ENCODE assay signal across 13 cellular contexts in the genomic region with DNA sequence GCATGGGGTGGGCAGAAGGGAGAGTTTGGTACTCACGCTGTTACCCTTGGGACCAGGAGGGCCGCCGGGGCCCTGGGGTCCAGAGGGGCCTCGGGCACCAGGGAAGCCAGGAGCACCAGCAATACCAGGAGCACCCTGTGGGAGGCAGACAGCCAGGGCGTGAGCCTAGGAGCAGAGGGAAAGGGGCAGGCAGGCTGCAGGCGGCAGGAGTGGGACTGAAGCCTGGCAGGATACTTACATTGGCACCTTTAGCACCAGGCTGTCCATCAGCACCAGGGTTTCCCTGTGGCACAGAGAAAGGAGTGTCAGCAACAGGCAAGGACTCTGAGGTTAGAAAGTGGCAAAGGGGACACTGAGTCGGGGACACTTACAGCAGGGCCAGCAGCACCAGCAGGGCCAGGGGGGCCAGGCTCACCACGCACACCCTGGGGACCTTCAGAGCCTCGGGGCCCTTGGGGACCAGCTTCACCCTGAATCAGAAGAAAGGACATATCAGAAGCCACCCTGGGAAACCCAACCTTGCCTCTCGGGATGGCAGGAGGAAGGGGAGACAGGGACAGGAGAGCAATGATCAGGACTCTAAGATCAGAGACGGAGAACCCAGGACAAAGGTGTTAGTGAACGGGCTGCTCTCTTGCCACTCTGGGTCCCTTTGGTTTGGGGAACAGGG. TPM values are rescaled to one million over a fixed set of nuclear protein-coding genes. Genes with fewer than 3 reads are reported as not detected.
DNase-seq lines count a peak whose midpoint lies in the region; ATAC-seq, FAIRE-seq and TF ChIP-seq lines count a peak whose summit lies in the region.
"Had no signal": no experiment of that assay in that cellular context is flagged by ENCODE, and none has a peak within 500 bp of the region (broad histone marks: within the 10 kb centered on the region; RNA-seq: fewer than 3 reads in every experiment).

No MANE protein-coding gene starts in this region.

- no peak for TF ChIP-seq POLR2A in breast epithelium (IDR thresholded peaks at IDR 0.05)
- TF ChIP-seq POLR2A in uterus (IDR thresholded peaks at IDR 0.05) = no peak

- H3K27me3 ChIP-seq in breast epithelium (no peaks in the 10 kb centered on the region), uterus (no peaks in the 10 kb centered on the region)
- no peaks in the 10 kb centered on the region for H3K27me3 ChIP-seq in CD4-positive, alpha-beta T cell (ENCODE audit: control insufficient read depth, insufficient read depth, low read length)

- no peaks in the 10 kb centered on the region for H3K36me3 Mint-ChIP-seq in MCF 10A (ENCODE audit: insufficient read depth, unreplicated experiment)
- peaks cover 3% of the 10 kb centered on the region for H3K36me3 Mint-ChIP-seq in central memory CD8-positive, alpha-beta T cell (ENCODE audit: insufficient read depth)
- H3K36me3 Mint-ChIP-seq in CD4-positive, alpha-beta T cell (ENCODE audit: low read depth) = no peaks in the 10 kb centered on the region
- no peaks in the 10 kb centered on the region for H3K36me3 Mint-ChIP-seq in activated T-cell treated with anti-CD3 and anti-CD28 coated beads, Interleukin-2, amount 50 U/mL, for 24 hours (ENCODE audit: low read depth)
- H3K36me3 Mint-ChIP-seq: activated naive CD4-positive, alpha-beta T cell treated with anti-CD3 and anti-CD28 coated beads, Interleukin-2, amount 50 U/mL, for 24 hours; type B pancreatic cell had no signal

- POLR2A ChIA-PET in MCF 10A (lab: Yijun Ruan, JAX) = interaction anchor here (1.7 kb wide), 1 partner anchor 17 kb away, joined by 10 read pairs; no protein-coding TSS in a partner anchor
- POLR2A ChIA-PET in CD4-positive, alpha-beta T cell (lab: Charles Lee) = no interaction called here

- BruUV-seq in MCF 10A (replicated peaks; lab: Mats Ljungman, UMichigan) = no TSS peak

- intact Hi-C loops in breast epithelium (cut with DNase I; ENCODE audit: low total_unique reads) (no loop called here), MCF 10A (cut with micrococcal nuclease) (no loop called here), uterus (cut with DNase I; ENCODE audit: low total_unique reads) (no loop called here)
- intact Hi-C loops in CD4-positive, alpha-beta T cell (cut with DNase I, micrococcal nuclease) = no loop called here

- H3K27me3 Mint-ChIP-seq in MCF 10A (ENCODE audit: insufficient read depth, unreplicated experiment) = no peaks in the 10 kb centered on the region
- H3K27me3 Mint-ChIP-seq in central memory CD8-positive, alpha-beta T cell = peaks cover 31% of the 10 kb centered on the region
- H3K27me3 Mint-ChIP-seq in CD4-positive, alpha-beta T cell = peaks cover 23% of the 10 kb centered on the region
- peaks cover 18% of the 10 kb centered on the region for H3K27me3 Mint-ChIP-seq in activated T-cell treated with anti-CD3 and anti-CD28 coated beads, Interleukin-2, amount 50 U/mL, for 24 hours

- H3K4me3 Mint-ChIP-seq in MCF 10A (ENCODE audit: unreplicated experiment) = no peak overlapping the region
- no peak overlapping the region for H3K4me3 Mint-ChIP-seq in central memory CD8-positive, alpha-beta T cell
- no peak overlapping the region for H3K4me3 Mint-ChIP-seq in CD4-positive, alpha-beta T cell
- no peak overlapping the region for H3K4me3 Mint-ChIP-seq in activated T-cell treated with anti-CD3 and anti-CD28 coated beads, Interleukin-2, amount 50 U/mL, for 24 hours
- H3K4me3 Mint-ChIP-seq: activated naive CD4-positive, alpha-beta T cell treated with anti-CD3 and anti-CD28 coated beads, Interleukin-2, amount 50 U/mL, for 24 hours; type B pancreatic cell had no signal

- DNase-seq in breast epithelium (ENCODE audit: low spot score in 2 of 2) = no peak
- DNase-seq in MCF 10A (ENCODE audit: unreplicated experiment) = no peak
- DNase-seq in central memory CD8-positive, alpha-beta T cell (ENCODE audit: low spot score in 2 of 2) = no peak
- DNase-seq in myocyte (ENCODE audit: low read depth) = peak; percentile 55
- no peak for DNase-seq in uterus
- no peak for DNase-seq in frontal cortex (ENCODE audit: low spot score in 2 of 2)
- no peak for DNase-seq in CD4-positive, alpha-beta T cell
- DNase-seq in activated T-cell treated with anti-CD3 and anti-CD28 coated beads, Interleukin-2, amount 50 U/mL, for 24 hours = no peak
- DNase-seq: activated CD4-positive, alpha-beta T cell treated with anti-CD3 and anti-CD28 coated beads for 4 hours; GDM1; NCI-H510A treated with DMSO at 0.1 percent for 48 hours had no signal

- H3K36me3 ChIP-seq in breast epithelium = no peaks in the 10 kb centered on the region
- H3K36me3 ChIP-seq in uterus = no peaks in the 10 kb centered on the region

- FAIRE-seq in frontal cortex (lab: Jason Lieb, UNC) = no peak

- peak overlapping the region; percentile 30 to 83 for H3K27ac ChIP-seq in breast epithelium
- H3K27ac ChIP-seq in uterus = peak overlapping the region; percentile 83 to 96
- H3K27ac ChIP-seq in CD4-positive, alpha-beta T cell (ENCODE audit: low read depth, low read length) = no peak overlapping the region

- no peak overlapping the region for H3K27ac Mint-ChIP-seq in MCF 10A (ENCODE audit: low read depth, unreplicated experiment)
- H3K27ac Mint-ChIP-seq in central memory CD8-positive, alpha-beta T cell (ENCODE audit: low read depth) = peak overlapping the region; percentile 9
- no peak overlapping the region for H3K27ac Mint-ChIP-seq in CD4-positive, alpha-beta T cell
- no peak overlapping the region for H3K27ac Mint-ChIP-seq in activated T-cell treated with anti-CD3 and anti-CD28 coated beads, Interleukin-2, amount 50 U/mL, for 24 hours
- H3K27ac Mint-ChIP-seq: activated naive CD4-positive, alpha-beta T cell treated with anti-CD3 and anti-CD28 coated beads, Interleukin-2, amount 50 U/mL, for 24 hours; type B pancreatic cell had no signal

- H3K4me1 ChIP-seq in breast epithelium = peaks cover 0 to 8% of the 10 kb centered on the region in 2 donors
- H3K4me1 ChIP-seq in uterus = peaks cover 8 to 28% of the 10 kb centered on the region in 2 donors

- CTCF ChIA-PET in MCF 10A (lab: Yijun Ruan, JAX) = interaction anchor here (1.4 to 3.5 kb wide), 5 partner anchors 17 to 101 kb away, joined by 7 to 122 read pairs (median 18); partner anchors contain the start of gene SGCA
- CTCF ChIA-PET in CD4-positive, alpha-beta T cell (lab: Charles Lee) = no interaction called here

- peak overlapping the region in 1 of 3 donors; percentile 19 for H3K4me3 ChIP-seq in breast epithelium
- no peak overlapping the region for H3K4me3 ChIP-seq in uterus

- TF ChIP-seq CTCF in breast epithelium (IDR thresholded peaks at IDR 0.05) (no peak), MCF 10A (IDR thresholded peaks at IDR 0.05; ENCODE audit: unreplicated experiment) (no peak), uterus (IDR thresholded peaks at IDR 0.05) (no peak)
- no peak for TF ChIP-seq CTCF in CD4-positive, alpha-beta T cell (IDR thresholded peaks at IDR 0.05)

- no peaks in the 10 kb centered on the region for H3K9me3 Mint-ChIP-seq in MCF 10A (ENCODE audit: unreplicated experiment)
- H3K9me3 Mint-ChIP-seq in central memory CD8-positive, alpha-beta T cell = no peaks in the 10 kb centered on the region
- H3K9me3 Mint-ChIP-seq in CD4-positive, alpha-beta T cell = no peaks in the 10 kb centered on the region
- H3K9me3 Mint-ChIP-seq in activated T-cell treated with anti-CD3 and anti-CD28 coated beads, Interleukin-2, amount 50 U/mL, for 24 hours = no peaks in the 10 kb centered on the region
- H3K9me3 Mint-ChIP-seq: activated naive CD4-positive, alpha-beta T cell treated with anti-CD3 and anti-CD28 coated beads, Interleukin-2, amount 50 U/mL, for 24 hours; type B pancreatic cell had no signal

- H3K9me3 ChIP-seq in breast epithelium (no peaks in the 10 kb centered on the region), uterus (no peaks in the 10 kb centered on the region)
- H3K9me3 ChIP-seq in CD4-positive, alpha-beta T cell (ENCODE audit: control insufficient read depth, low read length) = no peaks in the 10 kb centered on the region

- H3K4me1 Mint-ChIP-seq in MCF 10A (ENCODE audit: insufficient read depth, unreplicated experiment) = peaks cover 10% of the 10 kb centered on the region
- peaks cover 4% of the 10 kb centered on the region for H3K4me1 Mint-ChIP-seq in central memory CD8-positive, alpha-beta T cell
- peaks cover 16% of the 10 kb centered on the region for H3K4me1 Mint-ChIP-seq in CD4-positive, alpha-beta T cell (ENCODE audit: low read depth)
- H3K4me1 Mint-ChIP-seq in activated T-cell treated with anti-CD3 and anti-CD28 coated beads, Interleukin-2, amount 50 U/mL, for 24 hours (ENCODE audit: low read depth) = peaks cover 13% of the 10 kb centered on the region

- no peak for ATAC-seq in central memory CD8-positive, alpha-beta T cell (replicated peaks; ENCODE audit: extremely low read depth, poor library complexity, severe bottlenecking)
- no peak for ATAC-seq in CD4-positive, alpha-beta T cell (ENCODE audit: poor library complexity)

RNA-seq across cellular contexts. Expression of gene COL1A1, which starts 6.1 kb away (rescaled TPM):
- total RNA-seq in breast epithelium (10 to 100 TPM; 23.4 to 67.2 (median 44.5) TPM), MCF 10A (2022) (3.4 and 4.5 TPM in 2 replicates), myocyte (604 and 719 TPM in 2 replicates), uterus (1,000 to 10,000 TPM in 1 of 4 donors, 100 to 1,000 TPM in 2, 10 to 100 TPM in 1; 59.4 to 4,880 (median 491) TPM), frontal cortex (26.1 TPM)
- 15,153 TPM for polyA plus RNA-seq in myocyte (2012)
- 10 to 100 TPM in 1 of 2 experiments, 1 to 10 TPM in 1; 10.0 to 11.4 TPM for total RNA-seq in CD4-positive, alpha-beta T cell

RNA-seq across cellular contexts. Expression of gene SGCA, which starts 29.5 kb away (rescaled TPM):
- total RNA-seq in breast epithelium (1 to 10 TPM in 1 of 3 donors, under 1 TPM in 2; 0.33 to 2.6 (median 0.73) TPM), MCF 10A (2022) (not detected in 2 replicates), myocyte (428 and 447 TPM in 2 replicates), uterus (100 to 1,000 TPM in 1 of 4 donors, 10 to 100 TPM in 1, under 1 TPM in 1, not detected in 1; 0.90 to 119 (median 19.6) TPM), frontal cortex (not detected)
- polyA plus RNA-seq in myocyte (2012) = 303 TPM
- total RNA-seq in CD4-positive, alpha-beta T cell = not detected

RNA-seq across cellular contexts. Expression of gene PPP1R9B, which starts 44.9 kb away (rescaled TPM):
- 10 to 100 TPM; 21.8 to 24.9 (median 22.7) TPM for total RNA-seq in breast epithelium
- total RNA-seq in MCF 10A (2022) = 33.4 and 34.8 TPM in 2 replicates
- 40.5 and 44.2 TPM in 2 replicates for total RNA-seq in myocyte
- polyA plus RNA-seq in myocyte (2012) = 43.6 TPM
- 10 to 100 TPM in 3 of 4 donors, 1 to 10 TPM in 1; 9.2 to 65.3 (median 20.6) TPM for total RNA-seq in uterus
- 68.9 TPM for total RNA-seq in frontal cortex
- total RNA-seq in CD4-positive, alpha-beta T cell = 10 to 100 TPM; 53.4 to 55.7 TPM
